In the genomic region with DNA sequence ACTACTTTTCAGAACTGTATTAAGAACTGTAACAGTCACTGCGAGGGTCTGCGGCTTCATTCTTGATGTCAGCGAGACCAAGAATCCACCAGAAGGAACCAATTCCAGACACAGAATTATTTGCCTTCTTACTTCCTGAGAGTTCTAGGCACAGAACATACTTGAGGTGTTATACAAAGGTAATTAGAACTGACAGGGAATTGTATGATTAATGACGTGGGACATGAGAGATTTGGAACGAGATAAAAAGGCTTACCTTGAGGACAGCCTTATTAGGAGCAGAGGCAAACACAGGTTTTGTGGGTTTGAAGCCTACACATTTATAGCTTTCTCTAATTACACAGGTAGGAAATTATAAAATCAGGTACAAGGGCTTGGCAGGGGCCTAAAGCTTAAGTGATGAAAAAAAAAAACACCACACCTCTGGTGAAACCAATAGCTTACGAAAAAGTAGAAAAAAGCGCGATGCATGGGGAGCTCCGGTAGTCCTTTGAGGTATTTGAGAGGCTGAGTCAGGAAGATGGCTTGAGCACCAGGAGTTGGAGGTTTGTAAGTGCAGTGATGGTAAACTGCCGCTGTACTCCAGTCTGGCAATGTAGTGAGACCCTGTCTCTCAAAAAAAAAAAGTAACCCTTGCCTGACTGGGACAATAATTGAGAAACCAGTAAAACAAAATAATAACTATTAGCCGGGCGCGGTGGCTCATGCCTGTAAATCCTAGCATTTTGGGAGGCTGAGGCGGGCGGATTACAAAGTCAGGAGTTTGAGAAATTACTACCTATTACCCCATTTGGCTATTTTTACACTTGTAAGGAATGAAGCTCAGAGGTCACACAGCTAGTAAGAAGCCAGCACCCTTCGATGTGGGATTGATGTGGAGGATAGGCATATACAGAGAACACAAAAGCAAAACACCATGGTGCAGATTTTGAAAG, we compare ENCODE assay signal across 8 cellular contexts. TPM values are rescaled to one million over a fixed set of nuclear protein-coding genes. Genes with fewer than 3 reads are reported as not detected.
DNase-seq lines count a peak whose midpoint lies in the region; ATAC-seq and TF ChIP-seq lines count a peak whose summit lies in the region.

No MANE protein-coding gene starts in this region.

- no peak overlapping the region for H4K8ac ChIP-seq in trophoblast cell (ENCODE audit: low read depth, low read length)

- H3K79me1 ChIP-seq in trophoblast cell (ENCODE audit: low read length) = peaks cover 11% of the 10 kb centered on the region

- H2BK12ac ChIP-seq in trophoblast cell (ENCODE audit: low read length) = no peak overlapping the region

- no peak for TF ChIP-seq CTCF in endodermal cell (conservative IDR thresholded peaks at IDR 0.05)

- H2BK120ac ChIP-seq in trophoblast cell (ENCODE audit: insufficient read depth, low read length, poor library complexity) = no peak overlapping the region

- H3K9me3 Mint-ChIP-seq in endodermal cell = peaks cover 30% of the 10 kb centered on the region

- H3K27ac ChIP-seq in SJCRH30 (peak overlapping the region; percentile 83; the same call in 1 of the 2 replicates), endodermal cell (ENCODE audit: low read depth, low read length) (no peak overlapping the region), trophoblast cell (ENCODE audit: low read depth, low read length) (peak overlapping the region; percentile 91)

- peak; percentile 9 to 70 (median 22) for DNase-seq in NCI-H1417 (lab: John Stamatoyannopoulos, UW)
- no peak for DNase-seq in NCI-H1417 treated with DMSO at 0.1 percent for 48 hours (lab: John Stamatoyannopoulos, UW)
- peak in 1 of 2 experiments; percentile 39 for DNase-seq in SJCRH30
- DNase-seq in endodermal cell = no peak
- DNase-seq in trophoblast cell = peak; percentile 49 to 73

- peaks cover 33% of the 10 kb centered on the region for H3K36me3 Mint-ChIP-seq in endodermal cell (ENCODE audit: low read depth)

- H3K36me3 ChIP-seq in SJCRH30 (no peaks in the 10 kb centered on the region), endodermal cell (ENCODE audit: control insufficient read depth, insufficient read depth, low read length) (no peaks in the 10 kb centered on the region), trophoblast cell (ENCODE audit: control insufficient read depth in 1 of 2, insufficient read depth in 2 of 2, low read length in 2 of 2) (no peaks in the 10 kb centered on the region)

- peak overlapping the region; percentile 74 for H3K4me3 ChIP-seq in SJCRH30
- H3K4me3 ChIP-seq in endodermal cell (ENCODE audit: low read length) = peak overlapping the region; percentile 75
- no peak overlapping the region for H3K4me3 ChIP-seq in trophoblast cell (ENCODE audit: low read depth, low read length)

- ATAC-seq in GM19324 (IDR thresholded peaks at IDR 0.05; ENCODE audit: low FRiP score, unreplicated experiment) (no peak), GM21528 (IDR thresholded peaks at IDR 0.05; ENCODE audit: low FRiP score, unreplicated experiment) (no peak), GM18511 (IDR thresholded peaks at IDR 0.05; ENCODE audit: unreplicated experiment) (no peak)

- H3K4me1 ChIP-seq in SJCRH30 = no peaks in the 10 kb centered on the region
- H3K4me1 ChIP-seq in endodermal cell (ENCODE audit: control insufficient read depth, insufficient read depth, low read length) = peaks cover 3% of the 10 kb centered on the region
- peaks cover 8 to 12% of the 10 kb centered on the region in 2 experiments for H3K4me1 ChIP-seq in trophoblast cell (ENCODE audit: control insufficient read depth in 1 of 2, insufficient read depth in 2 of 2, low read length in 2 of 2)

- no peak overlapping the region for H3K14ac ChIP-seq in trophoblast cell (ENCODE audit: low read length)

- H4K91ac ChIP-seq in trophoblast cell (ENCODE audit: low read depth, low read length) = peak overlapping the region; percentile 89

- H3K18ac ChIP-seq in trophoblast cell (ENCODE audit: low read length) = no peak overlapping the region

- H4K12ac ChIP-seq in trophoblast cell (ENCODE audit: low read depth, low read length) = no peak overlapping the region

- peak overlapping the region; percentile 95 for H3K27ac Mint-ChIP-seq in endodermal cell

- no peak overlapping the region for H2AK5ac ChIP-seq in trophoblast cell (ENCODE audit: low read length)

- H3K23ac ChIP-seq in trophoblast cell (ENCODE audit: low read length) = no peak overlapping the region

- H3K27me3 Mint-ChIP-seq in endodermal cell (ENCODE audit: insufficient read depth) = peaks cover 8% of the 10 kb centered on the region

- H2AFZ ChIP-seq in trophoblast cell (ENCODE audit: insufficient read depth, low read length, poor library complexity) = no peak overlapping the region

- H3K4me1 Mint-ChIP-seq in endodermal cell = peaks cover 15% of the 10 kb centered on the region

- H3K4me3 Mint-ChIP-seq in endodermal cell = peak overlapping the region; percentile 75

- H3K79me2 ChIP-seq in trophoblast cell (ENCODE audit: control insufficient read depth, insufficient read depth, low read length, poor library complexity) = peaks cover 2% of the 10 kb centered on the region

- H3K4ac ChIP-seq in trophoblast cell (ENCODE audit: low read depth, low read length) = no peak overlapping the region

- H3K27me3 ChIP-seq in SJCRH30 (no peaks in the 10 kb centered on the region), endodermal cell (ENCODE audit: control insufficient read depth, insufficient read depth, low read length, poor library complexity, severe bottlenecking) (no peaks in the 10 kb centered on the region), trophoblast cell (ENCODE audit: insufficient read depth, low read length) (no peaks in the 10 kb centered on the region)

- H3K9me3 ChIP-seq in SJCRH30 (replicated peaks) (0 out of 2 replicates have a peak, but pooled peaks cover 2% of the 10 kb centered on the region), endodermal cell (ENCODE audit: control insufficient read depth, low read length) (peaks cover 12% of the 10 kb centered on the region), trophoblast cell (ENCODE audit: insufficient read depth, low read depth, low read length) (peaks cover 2% of the 10 kb centered on the region)

- H3K4me2 ChIP-seq in trophoblast cell (ENCODE audit: low read length) = peak overlapping the region; percentile 37

- H2BK5ac ChIP-seq in trophoblast cell (ENCODE audit: low read depth, low read length, poor library complexity) = peak overlapping the region; percentile 42

- WGBS in endodermal cell (ENCODE audit: insufficient coverage in 1 of 2, insufficient read length in 1 of 2), 2 experiments = 87 to 93% methylated on average over 13 to 16 of the region's 16 CpGs
- no CpG with 5 or more reads among the region's 16 CpGs for WGBS in trophoblast cell (ENCODE audit: extremely low coverage, insufficient coverage, insufficient read length)

- no peak overlapping the region for H3K9ac ChIP-seq in endodermal cell (ENCODE audit: extremely low read depth, low read length, poor library complexity, severe bottlenecking)
- H3K9ac ChIP-seq in trophoblast cell (ENCODE audit: low read length) = no peak overlapping the region

RNA-seq across cellular contexts. Expression of a gene that starts 0.8 kb away (rescaled TPM):
- 16.7 and 16.9 TPM in 2 replicates for total RNA-seq in SJCRH30 (2014; rRNA removed; shearing (Covaris generic))
- 10 to 100 TPM in 1 of 2 donors, 1 to 10 TPM in 1; 5.0 to 12.3 TPM for total RNA-seq in endodermal cell
- polyA plus RNA-seq in endodermal cell (2013, experiment 1 of 2) = 13.0 TPM
- 13.5 TPM for polyA plus RNA-seq in endodermal cell (2013, experiment 2 of 2)
- polyA plus RNA-seq in trophoblast cell (2013) = 19.8 and 21.0 TPM in 2 replicates

RNA-seq across cellular contexts. Expression of a gene that starts 9.5 kb away (rescaled TPM):
- total RNA-seq in SJCRH30 (2014; rRNA removed; shearing (Covaris generic)) = not detected in 2 replicates
- 1 to 10 TPM in 1 of 2 donors, under 1 TPM in 1; 0.46 to 3.2 TPM for total RNA-seq in endodermal cell
- polyA plus RNA-seq in endodermal cell (2013, experiment 1 of 2) = 0.18 TPM
- polyA plus RNA-seq in endodermal cell (2013, experiment 2 of 2) = not detected
- 0.49 and 0.55 TPM in 2 replicates for polyA plus RNA-seq in trophoblast cell (2013)

RNA-seq across cellular contexts. Expression of a gene that starts 23.5 kb away (rescaled TPM):
- total RNA-seq in SJCRH30 (2014; rRNA removed; shearing (Covaris generic)) = 0.08 TPM in 1 of 2 replicates, not detected in the other
- 1 to 10 TPM in 1 of 2 donors, under 1 TPM in 1; 0.97 to 2.0 TPM for total RNA-seq in endodermal cell
- polyA plus RNA-seq in endodermal cell (2013, experiment 1 of 2) = 0.28 TPM
- 0.58 TPM for polyA plus RNA-seq in endodermal cell (2013, experiment 2 of 2)
- polyA plus RNA-seq in trophoblast cell (2013) = 0.67 and 0.78 TPM in 2 replicates

RNA-seq across cellular contexts. Expression of a gene that starts 31.3 kb away (rescaled TPM):
- 0.87 and 1.5 TPM in 2 replicates for total RNA-seq in SJCRH30 (2014; rRNA removed; shearing (Covaris generic))
- 1 to 10 TPM; 4.2 to 4.4 TPM for total RNA-seq in endodermal cell
- 1.9 TPM for polyA plus RNA-seq in endodermal cell (2013, experiment 1 of 2)
- 3.4 TPM for polyA plus RNA-seq in endodermal cell (2013, experiment 2 of 2)
- 4.4 and 5.0 TPM in 2 replicates for polyA plus RNA-seq in trophoblast cell (2013)

RNA-seq across cellular contexts. Expression of a gene that starts 44.1 kb away (rescaled TPM):
- not detected in 2 replicates for total RNA-seq in SJCRH30 (2014; rRNA removed; shearing (Covaris generic))
- not detected for total RNA-seq in endodermal cell
- not detected for polyA plus RNA-seq in endodermal cell (2013, experiment 1 of 2)
- not detected for polyA plus RNA-seq in endodermal cell (2013, experiment 2 of 2)
- not detected in 2 replicates for polyA plus RNA-seq in trophoblast cell (2013)

Comparison
In these comparisons a context has a peak if more than half of its experiments do, and no peak if none do; other contexts are left out.
1. DNase-seq: peak in NCI-H1417 (3 of 3) and trophoblast cell (2 of 2); none in NCI-H1417 treated with DMSO at 0.1 percent for 48 hours (single experiment) and endodermal cell (single experiment).